In the genomic region with DNA sequence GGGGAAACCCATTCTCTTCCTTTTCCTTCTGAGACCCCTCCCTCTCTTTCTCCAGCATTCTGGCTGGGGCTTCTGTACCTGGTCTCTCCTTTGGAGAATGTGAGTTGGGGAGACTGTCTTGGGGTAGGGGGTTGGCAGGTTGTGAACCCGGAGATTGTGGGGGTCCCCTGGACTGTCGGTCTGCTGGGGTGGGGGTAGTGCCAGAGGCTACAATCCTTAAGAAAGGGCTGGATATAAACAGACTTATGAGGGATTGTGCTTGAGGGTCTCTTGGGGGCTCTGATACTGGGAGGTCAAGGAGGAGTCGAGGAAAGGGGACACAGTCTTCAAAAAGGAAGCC, we compare ENCODE assay signal across 8 cellular contexts. TPM values are rescaled to one million over a fixed set of nuclear protein-coding genes. Genes with fewer than 3 reads are reported as not detected.
DNase-seq lines count a peak whose midpoint lies in the region; ATAC-seq and TF ChIP-seq lines count a peak whose summit lies in the region.

No MANE protein-coding gene starts in this region.

- no peaks in the 10 kb centered on the region for H3K27me3 ChIP-seq in CD8-positive, alpha-beta memory T cell (ENCODE audit: insufficient read depth, low read length, poor library complexity, severe bottlenecking)
- no peaks in the 10 kb centered on the region for H3K27me3 ChIP-seq in PC-9 (ENCODE audit: insufficient read depth, low read depth)
- no peaks in the 10 kb centered on the region for H3K27me3 ChIP-seq in endocrine pancreas (ENCODE audit: control insufficient read depth, insufficient read depth, low read length)
- H3K27me3 ChIP-seq in parathyroid adenoma (ENCODE audit: control insufficient read depth, insufficient read depth, low read length) = no peaks in the 10 kb centered on the region

- H2AFZ ChIP-seq in PC-9 = peak overlapping the region; percentile 75; the same call in 1 of the 2 replicates
- peak overlapping the region; percentile 53 for H2AFZ ChIP-seq in parathyroid adenoma

- no peaks in the 10 kb centered on the region for H4K20me1 ChIP-seq in PC-9 (ENCODE audit: insufficient read depth)

- intact Hi-C loops in PC-9 (cut with micrococcal nuclease; ENCODE audit: unreplicated experiment) = loop anchor here (5.0 kb wide), 2 partner anchors 79 to 166 kb away; partner anchors contain the start of genes NFS1 and ROMO1

- no peaks in the 10 kb centered on the region for H3K9me2 ChIP-seq in PC-9 (ENCODE audit: insufficient read depth)

- no peaks in the 10 kb centered on the region for H3K9me3 ChIP-seq in CD8-positive, alpha-beta memory T cell (ENCODE audit: low read length)
- no peaks in the 10 kb centered on the region for H3K9me3 ChIP-seq in PC-9 (ENCODE audit: insufficient read depth, low read depth)
- no peaks in the 10 kb centered on the region for H3K9me3 ChIP-seq in endocrine pancreas (ENCODE audit: control insufficient read depth, low read length)
- no peaks in the 10 kb centered on the region for H3K9me3 ChIP-seq in parathyroid adenoma (ENCODE audit: control insufficient read depth, low read length)

- no peak for DNase-seq in CD8-positive, alpha-beta memory T cell
- DNase-seq in PC-9 (no peak), GM20000 (ENCODE audit: low spot score) (no peak), NCI-H226 (no peak)

- H3K79me2 ChIP-seq in PC-9 (ENCODE audit: low read depth) (peaks cover 11% of the 10 kb centered on the region), parathyroid adenoma (no peaks in the 10 kb centered on the region)

- CTCF ChIA-PET in CD8-positive, alpha-beta memory T cell (lab: Charles Lee) = interaction anchor here (0.7 to 6.5 kb wide), 10 partner anchors 10 to 336 kb away, joined by 3 to 55 read pairs (median 6); partner anchors contain the start of genes CPNE1, RBM12, RBM39 and SCAND1
- CTCF ChIA-PET in PC-9 (lab: Charles Lee) = interaction anchor here (1.0 kb wide), 1 partner anchor 42 kb away, joined by 4 read pairs; no protein-coding TSS in a partner anchor

- peak overlapping the region; percentile 26 for H3K9ac ChIP-seq in endocrine pancreas (ENCODE audit: control insufficient read depth, insufficient read depth, low read length)
- H3K9ac ChIP-seq in parathyroid adenoma = no peak overlapping the region

- peaks cover 0 to 4% (median 2%) of the 10 kb centered on the region in 3 donors for H3K36me3 Mint-ChIP-seq in CD8-positive, alpha-beta memory T cell

- H3K4me3 Mint-ChIP-seq in CD8-positive, alpha-beta memory T cell = peak overlapping the region; percentile 83 to 95 (median 92)

- H3K4me2 ChIP-seq in PC-9 (peak overlapping the region; percentile 100), parathyroid adenoma (ENCODE audit: low read length) (peak overlapping the region; percentile 77)

- BruUV-seq in PC-9 (replicated peaks; lab: Mats Ljungman, UMichigan) = no TSS peak

- H3K27ac Mint-ChIP-seq in CD8-positive, alpha-beta memory T cell = peak overlapping the region in 7 of 8 donors; percentile 54 to 98 (median 78)

- H3K4me1 ChIP-seq in CD8-positive, alpha-beta memory T cell (ENCODE audit: insufficient read depth, low read length) = peaks cover 26% of the 10 kb centered on the region
- H3K4me1 ChIP-seq in PC-9 (replicated peaks; ENCODE audit: insufficient read depth) (peaks cover 22% of the 10 kb centered on the region), endocrine pancreas (ENCODE audit: control insufficient read depth, insufficient read depth, low read length) (no peaks in the 10 kb centered on the region), parathyroid adenoma (peaks cover 4% of the 10 kb centered on the region)

- H3K27ac ChIP-seq in CD8-positive, alpha-beta memory T cell (ENCODE audit: low read depth, low read length) = peak overlapping the region; percentile 67
- no peak overlapping the region for H3K27ac ChIP-seq in PC-9
- H3K27ac ChIP-seq in parathyroid adenoma = peak overlapping the region; percentile 8

- peak overlapping the region; percentile 59 for H3K4me3 ChIP-seq in CD8-positive, alpha-beta memory T cell (ENCODE audit: low read length)
- peak overlapping the region; percentile 61 for H3K4me3 ChIP-seq in PC-9
- no peak overlapping the region for H3K4me3 ChIP-seq in endocrine pancreas (ENCODE audit: control insufficient read depth, insufficient read depth, low read length)
- H3K4me3 ChIP-seq in parathyroid adenoma (ENCODE audit: low read depth, low read length) = peak overlapping the region; percentile 57

- no peak; the same call in 1 of the 2 replicates for TF ChIP-seq CTCF in PC-9 (conservative IDR thresholded peaks at IDR 0.05)
- TF ChIP-seq CTCF in parathyroid adenoma (IDR thresholded peaks at IDR 0.05) = no peak
- no peak for TF ChIP-seq CTCF in GM20000 (IDR thresholded peaks at IDR 0.05; ENCODE audit: extremely low read depth, missing control alignments)

- H3K27me3 Mint-ChIP-seq in CD8-positive, alpha-beta memory T cell = peaks cover 0 to 8% of the 10 kb centered on the region in 2 donors

- ATAC-seq in HG02588 (IDR thresholded peaks at IDR 0.05; ENCODE audit: unreplicated experiment) (no peak), HG02973 (IDR thresholded peaks at IDR 0.05; ENCODE audit: unreplicated experiment) (no peak)

- no peaks in the 10 kb centered on the region for H3K36me3 ChIP-seq in CD8-positive, alpha-beta memory T cell (ENCODE audit: insufficient read depth, low read length)
- H3K36me3 ChIP-seq in PC-9 (ENCODE audit: low read depth) (no peaks in the 10 kb centered on the region), endocrine pancreas (ENCODE audit: control insufficient read depth, insufficient read depth, low read length) (no peaks in the 10 kb centered on the region), parathyroid adenoma (ENCODE audit: control insufficient read depth, insufficient read depth, low read length) (no peaks in the 10 kb centered on the region)

- H3F3A ChIP-seq in PC-9 (ENCODE audit: insufficient read depth, low read depth) = peaks cover 54% of the 10 kb centered on the region

- peaks cover 25 to 49% (median 32%) of the 10 kb centered on the region in 3 donors for H3K4me1 Mint-ChIP-seq in CD8-positive, alpha-beta memory T cell

- POLR2A ChIA-PET in CD8-positive, alpha-beta memory T cell (lab: Charles Lee) = interaction anchor here (0.7 to 4.9 kb wide), 4 partner anchors 17 to 336 kb away, joined by 3 to 57 read pairs (median 6); partner anchors contain the start of genes CPNE1, RBM12, RBM39 and SCAND1
- POLR2A ChIA-PET in PC-9 (lab: Charles Lee; ENCODE audit: unreplicated experiment) = interaction anchor here (0.6 kb wide), 1 partner anchor 42 kb away, joined by 4 read pairs; no protein-coding TSS in a partner anchor

- H3K9me3 Mint-ChIP-seq in CD8-positive, alpha-beta memory T cell = no peaks in the 10 kb centered on the region

RNA-seq across cellular contexts. Expression of gene SPAG4, which starts 2.4 kb away (rescaled TPM):
- 1 to 10 TPM; 2.1 TPM for total RNA-seq in CD8-positive, alpha-beta memory T cell
- polyA plus RNA-seq in CD8-positive, alpha-beta memory T cell = 1.1 TPM
- 14.1 and 22.9 TPM in 2 replicates for total RNA-seq in PC-9 (2021)

RNA-seq across cellular contexts. Expression of gene CPNE1, which starts 46.7 kb away (rescaled TPM):
- total RNA-seq in CD8-positive, alpha-beta memory T cell = 100 to 1,000 TPM; 295 to 305 TPM
- 378 TPM for polyA plus RNA-seq in CD8-positive, alpha-beta memory T cell
- total RNA-seq in PC-9 (2021) = 271 and 311 TPM in 2 replicates

RNA-seq across cellular contexts. Expression of gene RBM12, which starts 46.7 kb away (rescaled TPM):
- 100 to 1,000 TPM; 103 to 110 TPM for total RNA-seq in CD8-positive, alpha-beta memory T cell
- 46.1 TPM for polyA plus RNA-seq in CD8-positive, alpha-beta memory T cell
- total RNA-seq in PC-9 (2021) = 46.9 and 81.2 TPM in 2 replicates
